Comparison of ENCODE assay signal across 24 cellular contexts in the genomic region with DNA sequence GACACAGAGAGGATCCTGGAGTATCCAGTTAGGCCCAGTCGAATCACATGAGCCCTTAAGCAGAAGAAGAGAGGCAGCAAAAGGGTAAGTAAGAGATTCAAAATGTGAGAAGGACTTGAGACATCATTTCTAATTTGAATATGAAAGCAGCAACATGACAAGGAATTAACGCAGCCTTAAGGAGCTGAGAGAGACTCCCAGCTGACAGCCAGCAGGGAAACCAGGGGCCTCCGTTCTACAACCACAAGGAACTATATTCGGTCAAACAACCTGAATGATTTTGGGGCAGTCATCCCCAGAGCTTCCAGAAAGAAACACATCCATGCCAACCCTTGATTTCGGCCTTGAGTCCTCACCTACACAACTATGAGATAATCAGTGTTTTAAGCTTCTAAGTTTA.
"Had no signal": no experiment of that assay in that cellular context is flagged by ENCODE, and none has a peak within 500 bp of the region (broad histone marks: within the 10 kb centered on the region; RNA-seq: fewer than 3 reads in every experiment).

No MANE protein-coding gene starts in this region.

- H3K4me1 ChIP-seq: left lung, lower lobe of right lung, parathyroid adenoma, right atrium auricular region, right lobe of liver, stomach, testis, thyroid gland, transverse colon, upper lobe of left lung, vagina had no signal

- H3K4me1 Mint-ChIP-seq: naive thymus-derived CD8-positive, alpha-beta T cell; nephron had no signal

- H3K4me3 ChIP-seq: hepatocyte, left lung, lower lobe of right lung, right atrium auricular region, right lobe of liver, smooth muscle cell, stomach, testis, thyroid gland, transverse colon, upper lobe of left lung, vagina had no signal

- H3K4me3 Mint-ChIP-seq: naive thymus-derived CD8-positive, alpha-beta T cell; nephron; neural crest cell; stimulated activated naive B cell treated with anti-CD40 and anti-IgM and Interleukin-4, amounts not matched to agents 10 μg/mL and 1 μg/mL and 100 μg/mL, for 72 hours had no signal

- H3K27ac Mint-ChIP-seq: naive thymus-derived CD8-positive, alpha-beta T cell; nephron; stimulated activated naive B cell treated with anti-CD40 and anti-IgM and Interleukin-4, amounts not matched to agents 10 μg/mL and 1 μg/mL and 100 μg/mL, for 72 hours had no signal

- H3K36me3 Mint-ChIP-seq: naive thymus-derived CD8-positive, alpha-beta T cell; stimulated activated naive B cell treated with anti-CD40 and anti-IgM and Interleukin-4, amounts not matched to agents 10 μg/mL and 1 μg/mL and 100 μg/mL, for 72 hours had no signal

- H3K9me3 Mint-ChIP-seq: naive thymus-derived CD8-positive, alpha-beta T cell; nephron; neural crest cell; stimulated activated naive B cell treated with anti-CD40 and anti-IgM and Interleukin-4, amounts not matched to agents 10 μg/mL and 1 μg/mL and 100 μg/mL, for 72 hours had no signal

- ATAC-seq: left colon; left lung; lower lobe of right lung; naive thymus-derived CD8-positive, alpha-beta T cell; right lobe of liver; stimulated activated naive B cell treated with anti-CD40 and anti-IgM and Interleukin-4, amounts not matched to agents 10 μg/mL and 1 μg/mL and 100 μg/mL, for 72 hours; stimulated activated naive CD8-positive, alpha-beta T cell treated with anti-CD3 and anti-CD28 coated beads, Interleukin-15, Interleukin-2, amounts not matched to agents 100 U/mL and 50 U/mL, for 24 hours had no signal

- H3K27ac ChIP-seq: hepatocyte, left lung, lower lobe of right lung, parathyroid adenoma, right atrium auricular region, right lobe of liver, stomach, testis, thyroid gland, transverse colon, upper lobe of left lung, vagina had no signal

- H3K9me3 ChIP-seq: left lung, lower lobe of right lung, right atrium auricular region, right lobe of liver, stomach, testis, thyroid gland, transverse colon, upper lobe of left lung, vagina had no signal

- H3K36me3 ChIP-seq: left lung, lower lobe of right lung, right atrium auricular region, right lobe of liver, stomach, thyroid gland, transverse colon, upper lobe of left lung, vagina had no signal

- H3K27me3 ChIP-seq: hepatocyte, left lung, right atrium auricular region, right lobe of liver, stomach, testis, thyroid gland, transverse colon, upper lobe of left lung, vagina had no signal

- H3K27me3 Mint-ChIP-seq: stimulated activated naive B cell treated with anti-CD40 and anti-IgM and Interleukin-4, amounts not matched to agents 10 μg/mL and 1 μg/mL and 100 μg/mL, for 72 hours had no signal

- DNase-seq: left colon; left lung; lower lobe of right lung; mammary epithelial cell; mesenchymal stem cell; naive thymus-derived CD8-positive, alpha-beta T cell; nucleus accumbens; right lobe of liver; stimulated activated CD4-positive, alpha-beta T cell treated with anti-CD3 and anti-CD28 coated beads, Interleukin-1b, Interleukin-23, amount 100 ng/mL, for 48 hours; stimulated activated CD4-positive, alpha-beta T cell treated with anti-CD3 and anti-CD28 coated beads, Interleukin-4, amount 100 ng/mL, for 1 hour; stimulated activated naive B cell treated with anti-CD40 and anti-IgM and Interleukin-4, amounts not matched to agents 10 μg/mL and 1 μg/mL and 100 μg/mL, for 72 hours; stimulated activated naive CD8-positive, alpha-beta T cell treated with anti-CD3 and anti-CD28 coated beads, Interleukin-15, Interleukin-2, amounts not matched to agents 100 U/mL and 50 U/mL, for 24 hours; stomach; testis; thyroid gland; transverse colon; upper lobe of left lung had no signal
